In the genomic region with DNA sequence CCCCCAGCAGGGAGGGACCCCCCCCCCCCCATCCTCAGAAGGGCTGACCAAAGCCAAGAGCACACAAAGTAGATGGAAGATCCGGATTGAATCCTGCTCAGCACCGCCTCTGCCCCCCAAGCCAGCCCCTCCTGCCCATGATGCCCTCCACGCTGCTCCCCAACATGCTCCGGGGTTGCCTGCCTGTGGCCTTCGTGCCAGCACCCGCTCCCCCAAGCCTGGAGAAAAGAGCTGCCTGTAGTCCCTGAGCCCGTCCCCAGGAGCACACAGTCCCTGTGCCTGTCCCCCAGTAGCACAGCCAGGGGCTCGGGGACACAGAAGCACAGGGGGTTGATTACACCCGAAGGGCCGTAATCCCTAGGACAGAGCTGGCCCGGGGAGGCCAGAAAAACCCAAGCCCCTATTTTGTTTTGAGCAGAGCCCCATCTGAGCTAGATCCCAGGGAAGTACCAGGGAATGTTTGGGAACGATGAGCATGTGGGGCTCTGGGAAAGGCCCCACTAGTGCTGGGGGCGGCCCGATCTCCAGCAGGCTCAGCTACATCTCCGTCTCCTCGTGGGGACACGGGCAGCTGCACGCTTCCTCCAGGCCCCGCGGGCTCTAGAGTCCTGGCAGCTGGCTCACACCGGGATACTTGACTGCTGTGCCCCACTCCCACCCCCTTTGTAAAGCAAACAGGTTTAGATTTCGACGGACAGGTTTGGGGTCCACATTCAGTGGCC, we compare ENCODE assay signal across 30 cellular contexts.
DNase-seq lines count a peak whose midpoint lies in the region; ATAC-seq, FAIRE-seq and TF ChIP-seq lines count a peak whose summit lies in the region.
"Had no signal": no experiment of that assay in that cellular context is flagged by ENCODE, and none has a peak within 500 bp of the region (broad histone marks: within the 10 kb centered on the region; RNA-seq: fewer than 3 reads in every experiment).

No MANE protein-coding gene starts in this region.

- no peak overlapping the region for H3K27ac ChIP-seq in H9 (ENCODE audit: insufficient read length, low read depth, low read length)
- H3K27ac ChIP-seq in HEK293 (ENCODE audit: extremely low read depth, low read depth, low read length): no peak overlapping the region
- H3K27ac ChIP-seq in H1 (ENCODE audit: low read depth, low read length): no peak overlapping the region
- H3K27ac ChIP-seq in neural progenitor cell: no peak overlapping the region
- H3K27ac ChIP-seq: BLaER1 had no signal

- CTCF ChIA-PET in HEK293 (lab: Yijun Ruan, JAX): interaction anchor here (0.7 kb wide), 1 partner anchor 16 kb away, joined by 4 read pairs; no protein-coding TSS in a partner anchor
- CTCF ChIA-PET in H1 (lab: Charles Lee; ENCODE audit: partially characterized antibody): interaction anchor here (0.7 to 1.8 kb wide), 6 partner anchors 10 to 150 kb away, joined by 3 to 5 read pairs (median 3); no protein-coding TSS in a partner anchor

- no peak overlapping the region for H3K4me2 ChIP-seq in H9 (ENCODE audit: insufficient read depth, insufficient read length, low read length)
- H3K4me2 ChIP-seq in H1 (ENCODE audit: insufficient read depth in 1 of 2, low read depth in 2 of 2, low read length in 2 of 2): no peak overlapping the region
- no peak overlapping the region for H3K4me2 ChIP-seq in neural progenitor cell
- H3K4me2 ChIP-seq: BLaER1 had no signal

- DNase-seq in H9 (no peak), H1 (ENCODE audit: low read depth in 1 of 2, low spot score in 2 of 2) (no peak), neural progenitor cell (ENCODE audit: low spot score) (no peak)
- DNase-seq: 8988T; ACHN; BE2C; C1 segment of cervical spinal cord; CD4-positive, alpha-beta memory T cell; CD4-positive, CD25-positive, alpha-beta regulatory T cell; CD8-positive, alpha-beta memory T cell; COR-L47; DMS 273 treated with DMSO at 0.1 percent for 48 hours; DMS153; DMS53; DMS79; DND-41; EL; GDM1 had no signal

- no peak overlapping the region for H3T11ph ChIP-seq in H9 (ENCODE audit: low read length)

- H3K4me3 ChIP-seq in HEK293 (ENCODE audit: low read depth, low read length): no peak overlapping the region
- no peak overlapping the region for H3K4me3 ChIP-seq in H1 (ENCODE audit: extremely low read depth in 1 of 4, insufficient read depth in 2 of 4, low read depth in 3 of 4, low read length in 4 of 4)
- H3K4me3 ChIP-seq in neural progenitor cell: no peak overlapping the region
- H3K4me3 ChIP-seq: BLaER1, GM12878 had no signal

- peaks cover 25% of the 10 kb centered on the region for H3F3A ChIP-seq in neural progenitor cell (ENCODE audit: low read depth)

- no peak overlapping the region for H4K5ac ChIP-seq in H9 (ENCODE audit: insufficient read length, low read depth, low read length)
- H4K5ac ChIP-seq in H1 (ENCODE audit: insufficient read length, low read depth, low read length): no peak overlapping the region

- POLR2A ChIA-PET in HEK293 (lab: Yijun Ruan, JAX): no interaction called here
- POLR2A ChIA-PET in H1 (lab: Charles Lee; ENCODE audit: partially characterized antibody): interaction anchor here (0.6 to 4.0 kb wide), 9 partner anchors 10 to 282 kb away, joined by 3 to 18 read pairs (median 3); no protein-coding TSS in a partner anchor

- H3K27ac Mint-ChIP-seq in H9: peak overlapping the region; percentile 23 to 47 (median 40); a peak in 3 of 7 replicates
- H3K27ac Mint-ChIP-seq in neural progenitor cell: peak overlapping the region; percentile 11
- H3K27ac Mint-ChIP-seq: CD4-positive, alpha-beta memory T cell; CD4-positive, CD25-positive, alpha-beta regulatory T cell; CD8-positive, alpha-beta memory T cell had no signal

- no peak overlapping the region for H3K4me3 Mint-ChIP-seq in H9
- H3K4me3 Mint-ChIP-seq in neural progenitor cell: no peak overlapping the region
- H3K4me3 Mint-ChIP-seq: CD14-positive monocyte; CD4-positive, alpha-beta memory T cell; CD4-positive, CD25-positive, alpha-beta regulatory T cell; CD8-positive, alpha-beta memory T cell had no signal

- H3K23ac ChIP-seq in H9 (ENCODE audit: insufficient read length, low read depth, low read length) (no peak overlapping the region), H1 (ENCODE audit: insufficient read length) (no peak overlapping the region)

- no peak overlapping the region for H2BK120ac ChIP-seq in H9 (ENCODE audit: low read depth, low read length, poor library complexity, severe bottlenecking)
- H2BK120ac ChIP-seq in H1 (replicated peaks; ENCODE audit: low read depth, low read length): no peak overlapping the region

- WGBS in H9 (ENCODE audit: extremely low coverage, insufficient read length, low lambda C conversion rate): no CpG with 5 or more reads among the region's 23 CpGs
- WGBS in H1 (ENCODE audit: extremely low coverage in 1 of 2, insufficient coverage in 1 of 2, insufficient read length in 1 of 2, insufficient replicate concordance in 2 of 2, low coverage in 1 of 2, low lambda C conversion rate in 2 of 2, missing lambda C conversion rate in 1 of 2), 2 experiments: 86% methylated on average over 23 of the region's 23 CpGs; no CpG with 5 or more reads in 1 of the 2 experiments

- H3K4me1 Mint-ChIP-seq in H9 (peaks cover 58 to 75% of the 10 kb centered on the region in 2 experiments), neural progenitor cell (peaks cover 47% of the 10 kb centered on the region)
- H3K4me1 Mint-ChIP-seq: CD14-positive monocyte; CD4-positive, alpha-beta memory T cell; CD4-positive, CD25-positive, alpha-beta regulatory T cell; CD8-positive, alpha-beta memory T cell had no signal

- H3K4ac ChIP-seq in H9 (ENCODE audit: low read depth, low read length): no peak overlapping the region
- no peak overlapping the region for H3K4ac ChIP-seq in H1 (replicated peaks; ENCODE audit: insufficient read length, low read depth, low read length)

- no peak overlapping the region for H2AFZ ChIP-seq in H9 (ENCODE audit: low read length)
- H2AFZ ChIP-seq in H1 (ENCODE audit: low read length): no peak overlapping the region
- no peak overlapping the region for H2AFZ ChIP-seq in neural progenitor cell (replicated peaks)

- H4K8ac ChIP-seq in H9 (replicated peaks; ENCODE audit: insufficient read length, low read depth, low read length) (no peak overlapping the region), H1 (ENCODE audit: extremely low read depth, insufficient read depth, low read length) (no peak overlapping the region)

- no peak for TF ChIP-seq CTCF in H9 (conservative IDR thresholded peaks at IDR 0.05)
- TF ChIP-seq CTCF in HEK293 (tag by site-specific recombination; IDR thresholded peaks at IDR 0.05): no peak
- TF ChIP-seq CTCF in H1 (IDR thresholded peaks at IDR 0.05; ENCODE audit: control extremely low read depth in 1 of 3, insufficient read depth in 1 of 3, low read depth in 1 of 3, low read length in 3 of 3): no peak
- no peak for TF ChIP-seq CTCF in neural progenitor cell (IDR thresholded peaks at IDR 0.05)

- H3K79me2 ChIP-seq in H9 (ENCODE audit: insufficient read depth, low read length) (peaks cover 2% of the 10 kb centered on the region; the same call in 1 of the 2 replicates), H1 (ENCODE audit: control insufficient read depth in 1 of 2, insufficient read depth in 2 of 2, low read length in 2 of 2) (peaks cover 0 to 4% of the 10 kb centered on the region in 2 experiments; a peak in 1 of 4 replicates), neural progenitor cell (ENCODE audit: low read depth) (peaks cover 79% of the 10 kb centered on the region)

- H3K18ac ChIP-seq in H9 (ENCODE audit: insufficient read length, low read depth, low read length): no peak overlapping the region
- H3K18ac ChIP-seq in H1 (ENCODE audit: extremely low read depth, low read length): no peak overlapping the region; the same call in 1 of the 2 replicates

- H3K23me2 ChIP-seq in H9 (ENCODE audit: insufficient read length, low read depth, low read length, poor library complexity, severe bottlenecking) (no peaks in the 10 kb centered on the region), H1 (ENCODE audit: low read depth, low read length) (no peaks in the 10 kb centered on the region; the same call in 1 of the 2 replicates)

- ATAC-seq in HG03571 (IDR thresholded peaks at IDR 0.05; ENCODE audit: unreplicated experiment) (no peak), GM18517 (IDR thresholded peaks at IDR 0.05; ENCODE audit: unreplicated experiment) (no peak), HG02678 (IDR thresholded peaks at IDR 0.05; ENCODE audit: unreplicated experiment) (no peak), GM21717 (IDR thresholded peaks at IDR 0.05; ENCODE audit: unreplicated experiment) (no peak)
- ATAC-seq: GM12878 had no signal

- H2BK15ac ChIP-seq in H9 (ENCODE audit: low read depth, low read length) (no peak overlapping the region), H1 (ENCODE audit: low read length) (no peak overlapping the region)

- no peak overlapping the region for H3K9ac ChIP-seq in H9 (ENCODE audit: extremely low read depth, insufficient read length, low read length)
- no peak overlapping the region for H3K9ac ChIP-seq in H1 (replicated peaks in 1 of 4; ENCODE audit: extremely low read depth in 1 of 4, low read depth in 3 of 4, low read length in 3 of 4)
- H3K9ac ChIP-seq in neural progenitor cell: no peak overlapping the region
- H3K9ac ChIP-seq: BLaER1 had no signal

- H3K9me3 ChIP-seq in H9 (ENCODE audit: control insufficient read depth, low read depth, low read length): no peaks in the 10 kb centered on the region
- H3K9me3 ChIP-seq in HEK293 (ENCODE audit: control insufficient read depth, insufficient read depth, low read depth, low read length): no peaks in the 10 kb centered on the region
- no peaks in the 10 kb centered on the region for H3K9me3 ChIP-seq in H1 (ENCODE audit: insufficient read depth in 2 of 2, low read depth in 1 of 2, low read length in 1 of 2)
- H3K9me3 ChIP-seq in neural progenitor cell (ENCODE audit: low read depth): no peaks in the 10 kb centered on the region
- H3K9me3 ChIP-seq: BE2C, BLaER1 had no signal

- no peak for TF ChIP-seq EP300 in H1 (IDR thresholded peaks at IDR 0.05; ENCODE audit: borderline replicate concordance in 1 of 2, low read depth in 2 of 2, low read length in 2 of 2)

- no peaks in the 10 kb centered on the region for H3K9me3 Mint-ChIP-seq in H9
- no peaks in the 10 kb centered on the region for H3K9me3 Mint-ChIP-seq in neural progenitor cell
- H3K9me3 Mint-ChIP-seq: CD4-positive, alpha-beta memory T cell; CD8-positive, alpha-beta memory T cell had no signal

- peak overlapping the region; percentile 8; the same call in 1 of the 2 replicates for H3K14ac ChIP-seq in H9 (ENCODE audit: insufficient read depth, low read length)
- H3K14ac ChIP-seq in H1 (ENCODE audit: insufficient read length): no peak overlapping the region

- H3K36me3 ChIP-seq in HEK293 (ENCODE audit: control insufficient read depth in 2 of 2, insufficient read depth in 1 of 2, low read length in 2 of 2) (no peaks in the 10 kb centered on the region), H1 (ENCODE audit: control insufficient read depth in 2 of 4, insufficient read depth in 4 of 4, low read length in 3 of 4) (peaks cover 0 to 5% (median 0%) of the 10 kb centered on the region in 4 experiments; a peak in 2 of 8 replicates), neural progenitor cell (no peaks in the 10 kb centered on the region)
- H3K36me3 ChIP-seq: BE2C, BLaER1 had no signal

- H3K27me3 Mint-ChIP-seq in H9 (ENCODE audit: low read depth): no peaks in the 10 kb centered on the region; the same call in 1 of the 2 replicates
- peaks cover 3% of the 10 kb centered on the region for H3K27me3 Mint-ChIP-seq in neural progenitor cell (ENCODE audit: insufficient read depth, low read depth)
- H3K27me3 Mint-ChIP-seq: CD4-positive, CD25-positive, alpha-beta regulatory T cell had no signal

- no peaks in the 10 kb centered on the region for H3K79me1 ChIP-seq in H9 (ENCODE audit: insufficient read depth, low read depth, low read length, poor library complexity, severe bottlenecking)
- H3K79me1 ChIP-seq in H1 (ENCODE audit: low read depth, low read length): peaks cover 16% of the 10 kb centered on the region; the same call in 1 of the 2 replicates

- FAIRE-seq in H1 (lab: Jason Lieb, UNC): no peak
- FAIRE-seq: A204.1, GM12878, GM12892, GM18507, GM19239 had no signal

- H3K56ac ChIP-seq in H9 (ENCODE audit: insufficient read length, low read depth, low read length) (no peak overlapping the region), H1 (replicated peaks; ENCODE audit: insufficient read length, low read depth, low read length) (no peak overlapping the region)

- TF ChIP-seq RAD21 in H1 (IDR thresholded peaks at IDR 0.05 in 1 of 2, conservative IDR thresholded peaks at IDR 0.05 in 1 of 2; ENCODE audit: low read depth in 2 of 2, low read length in 2 of 2): no peak

- H2BK12ac ChIP-seq in H9 (ENCODE audit: insufficient read length, low read depth, low read length) (no peak overlapping the region), H1 (ENCODE audit: low read depth, low read length) (no peak overlapping the region)

- H3K36me3 Mint-ChIP-seq in H9 (ENCODE audit: insufficient read depth in 1 of 3, low read depth in 3 of 3) (peaks cover 5 to 23% (median 12%) of the 10 kb centered on the region in 3 experiments; a peak in 5 of 7 replicates), neural progenitor cell (peaks cover 4% of the 10 kb centered on the region)
- H3K36me3 Mint-ChIP-seq: CD14-positive monocyte; CD4-positive, alpha-beta memory T cell; CD4-positive, CD25-positive, alpha-beta regulatory T cell; CD8-positive, alpha-beta memory T cell had no signal

- H2AK5ac ChIP-seq in H9 (ENCODE audit: insufficient read length, low read length): no peak overlapping the region
- H2AK5ac ChIP-seq in H1 (ENCODE audit: low read depth, low read length): no peak overlapping the region

- no peaks in the 10 kb centered on the region; the same call in 1 of the 2 replicates for H3K4me1 ChIP-seq in H9 (ENCODE audit: insufficient read depth, low read length)
- no peaks in the 10 kb centered on the region for H3K4me1 ChIP-seq in HEK293 (ENCODE audit: control insufficient read depth, insufficient read depth, low read length)
- peaks cover 0 to 43% (median 30%) of the 10 kb centered on the region in 4 experiments; a peak in 5 of 7 replicates for H3K4me1 ChIP-seq in H1 (replicated peaks in 1 of 4; ENCODE audit: control insufficient read depth in 3 of 4, insufficient read depth in 4 of 4, low read length in 3 of 4)
- H3K4me1 ChIP-seq in neural progenitor cell: peaks cover 60% of the 10 kb centered on the region
- H3K4me1 ChIP-seq: BE2C had no signal

- H4K91ac ChIP-seq in H9 (ENCODE audit: insufficient read length, low read depth, low read length) (no peak overlapping the region), H1 (replicated peaks; ENCODE audit: insufficient read length, low read length) (no peak overlapping the region)

- H4K20me1 ChIP-seq in H9 (ENCODE audit: control insufficient read depth, insufficient read depth, insufficient read length) (no peaks in the 10 kb centered on the region), H1 (replicated peaks in 1 of 2; ENCODE audit: control insufficient read depth in 1 of 2, insufficient read depth in 2 of 2, low read length in 2 of 2) (peaks cover 29 to 53% of the 10 kb centered on the region in 2 experiments), neural progenitor cell (ENCODE audit: low read depth) (peaks cover 100% of the 10 kb centered on the region)

- H2BK20ac ChIP-seq in H9 (ENCODE audit: low read depth, low read length, poor library complexity, severe bottlenecking) (no peak overlapping the region), H1 (ENCODE audit: low read length) (no peak overlapping the region)

- no peak for TF ChIP-seq POLR2A in H1 (IDR thresholded peaks at IDR 0.05; ENCODE audit: control extremely low read depth in 1 of 2, low read depth in 2 of 2, low read length in 2 of 2)

- H3K27me3 ChIP-seq in H9 (ENCODE audit: insufficient read depth, low read length) (no peaks in the 10 kb centered on the region), H1 (replicated peaks in 1 of 4; ENCODE audit: control insufficient read depth in 3 of 4, extremely low read depth in 1 of 4, insufficient read depth in 3 of 4, low read length in 3 of 4) (no peaks in the 10 kb centered on the region), neural progenitor cell (no peaks in the 10 kb centered on the region)
- H3K27me3 ChIP-seq: BE2C, BLaER1 had no signal

- H2BK5ac ChIP-seq in H9 (ENCODE audit: insufficient read length, low read length) (no peak overlapping the region), H1 (ENCODE audit: low read depth, low read length) (0 out of 2 replicates have a peak overlapping the region, but pooled peaks have one; percentile 44)
